Comparison of ENCODE assay signal across 18 cellular contexts in genomic region chr2:68046642-68047240, GRCh38.
"Had no signal": no experiment of that assay in that cellular context is flagged by ENCODE, and none has a peak within 500 bp of the region (broad histone marks: within the 10 kb centered on the region; RNA-seq: fewer than 3 reads in every experiment).

No MANE protein-coding gene starts in this region.

- H3K4me1 ChIP-seq: left lung, lower lobe of right lung, upper lobe of left lung had no signal

- H3K36me3 ChIP-seq: thoracic aorta, vagina had no signal

- DNase-seq: activated B cell treated with CpG ODN at 0.5 μM for 24 hours; activated CD4-positive, alpha-beta T cell treated with anti-CD3 and anti-CD28 coated beads for 36 hours; activated gamma-delta T cell treated with Interleukin-2 at 50 U/mL for 16 hours; activated naive CD4-positive, alpha-beta T cell treated with anti-CD3 and anti-CD28 coated beads, Interleukin-2, amount 50 U/mL, for 16 hours; activated T-cell treated with anti-CD3 and anti-CD28 coated beads for 4 hours; amygdala; endodermal cell; foreskin melanocyte; left lung; lower lobe of right lung; mesendoderm; mucosa of descending colon; retina; stimulated activated CD4-positive, alpha-beta T cell treated with anti-CD3 and anti-CD28 coated beads, Interleukin-4, amount 100 ng/mL, for 24 hours; upper lobe of left lung had no signal

- H3K9me3 ChIP-seq: left lung, lower lobe of right lung, mucosa of descending colon, thoracic aorta, upper lobe of left lung, vagina had no signal

- H3K4me3 ChIP-seq: left lung, lower lobe of right lung, mucosa of descending colon, skin epidermis, thoracic aorta, upper lobe of left lung, vagina had no signal

- H3K27ac ChIP-seq: left lung, lower lobe of right lung, skin epidermis, thoracic aorta, upper lobe of left lung had no signal

- H3K27me3 ChIP-seq: left lung, upper lobe of left lung, vagina had no signal
